Comparison of ENCODE assay signal across 18 cellular contexts in the genomic region with DNA sequence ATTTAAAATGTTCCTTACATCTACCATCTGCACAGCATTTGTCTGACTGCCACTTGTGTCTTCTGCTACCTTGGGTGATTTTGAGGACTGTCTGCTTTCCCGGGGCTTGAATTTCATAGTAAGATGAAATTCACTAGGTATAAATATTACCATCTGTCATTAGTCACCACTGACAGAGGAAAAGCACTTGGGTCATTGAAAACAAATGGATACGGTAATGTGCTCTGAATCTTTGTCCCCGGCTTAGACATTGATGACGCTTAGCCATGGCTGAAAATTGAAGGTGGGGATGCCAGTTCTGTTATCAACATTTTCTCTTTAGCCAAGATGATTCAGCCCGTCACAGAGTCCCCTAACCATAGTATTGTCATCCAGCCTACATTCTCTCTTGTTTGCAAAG. TPM values are rescaled to one million over a fixed set of nuclear protein-coding genes. Genes with fewer than 3 reads are reported as not detected.
A peak's percentile ranks its signal among the peaks of the same experiment; 100 is the strongest.
DNase-seq lines count a peak whose midpoint lies in the region; ATAC-seq and TF ChIP-seq lines count a peak whose summit lies in the region.
"Had no signal": no experiment of that assay in that cellular context is flagged by ENCODE, and none has a peak within 500 bp of the region (broad histone marks: within the 10 kb centered on the region; RNA-seq: fewer than 3 reads in every experiment).

No MANE protein-coding gene starts in this region.

- H3K4me2 ChIP-seq in PC-3 (ENCODE audit: low read length) = no peak overlapping the region
- H3K4me2 ChIP-seq: BLaER1 had no signal

- TF ChIP-seq POLR2A in uterus (IDR thresholded peaks at IDR 0.05) = no peak

- H3K9me3 ChIP-seq in uterus = no peaks in the 10 kb centered on the region
- no peaks in the 10 kb centered on the region for H3K9me3 ChIP-seq in PC-3 (ENCODE audit: low read length)
- H3K9me3 ChIP-seq: BLaER1 had no signal

- H3K36me3 ChIP-seq in uterus = no peaks in the 10 kb centered on the region
- H3K36me3 ChIP-seq in PC-3 (ENCODE audit: low read depth, low read length) = no peaks in the 10 kb centered on the region

- H3K4me1 ChIP-seq in uterus (peaks cover 0 to 6% of the 10 kb centered on the region in 2 donors), PC-3 (ENCODE audit: insufficient read depth, low read length) (0 out of 2 replicates have a peak, but pooled peaks cover 3% of the 10 kb centered on the region)
- H3K4me1 ChIP-seq: BLaER1 had no signal

- POLR2A ChIA-PET in PC-3 (lab: Charles Lee; ENCODE audit: unreplicated experiment) = no interaction called here

- no peaks in the 10 kb centered on the region for H4K20me1 ChIP-seq in PC-3 (ENCODE audit: low read length)

- no peak overlapping the region for H3K4me3 ChIP-seq in fibroblast of mammary gland (ENCODE audit: control insufficient read depth, low read depth, low read length)
- H3K4me3 ChIP-seq in uterus = no peak overlapping the region
- no peak overlapping the region for H3K4me3 ChIP-seq in PC-3 (ENCODE audit: low read length)
- H3K4me3 ChIP-seq: BLaER1, GM12878 had no signal

- BruUV-seq in PC-3 (replicated peaks; lab: Mats Ljungman, UMichigan) = no TSS peak

- ATAC-seq in left colon (no peak), PC-3 (no peak)
- ATAC-seq: GM12878, HCT116 had no signal

- TF ChIP-seq CTCF in fibroblast of mammary gland (conservative IDR thresholded peaks at IDR 0.05; ENCODE audit: control insufficient read depth, insufficient read depth, low read depth, low read length) (no peak), uterus (IDR thresholded peaks at IDR 0.05) (no peak), PC-3 (conservative IDR thresholded peaks at IDR 0.05; ENCODE audit: low read depth, low read length) (no peak)

- no peak overlapping the region for H2AFZ ChIP-seq in PC-3 (ENCODE audit: low read length)

- DNase-seq in AG08395 (ENCODE audit: low spot score) (peak; percentile 53), ELR (ENCODE audit: low read depth) (peak; percentile 8), NCI-H524 treated with DMSO at 0.1 percent for 48 hours (lab: John Stamatoyannopoulos, UW) (peak; percentile 90), fibroblast of mammary gland (ENCODE audit: low read depth) (peak; percentile 45), left colon (no peak), uterus (no peak), T-helper 2 cell (no peak), PC-3 (no peak)
- DNase-seq: CD8-positive, alpha-beta memory T cell; EL; Karpas-422; MM.1S; NCI-H2081; NCI-H446; NCI-H82 had no signal

- intact Hi-C loops in left colon (cut with DNase I, micrococcal nuclease) = no loop called here
- intact Hi-C loops in uterus (cut with DNase I; ENCODE audit: low total_unique reads) = no loop called here
- intact Hi-C loops in PC-3 (cut with micrococcal nuclease) = no loop called here

- no peaks in the 10 kb centered on the region for H3K27me3 ChIP-seq in uterus
- no peaks in the 10 kb centered on the region for H3K27me3 ChIP-seq in PC-3 (ENCODE audit: low read length)
- H3K27me3 ChIP-seq: BLaER1 had no signal

- H3K27ac ChIP-seq in uterus (no peak overlapping the region), PC-3 (ENCODE audit: low read length) (no peak overlapping the region)
- H3K27ac ChIP-seq: BLaER1 had no signal

- H3K9ac ChIP-seq in PC-3 (ENCODE audit: low read length) = no peak overlapping the region
- H3K9ac ChIP-seq: BLaER1 had no signal

- H3F3A ChIP-seq in PC-3 (ENCODE audit: low read length, unreplicated experiment) = no peaks in the 10 kb centered on the region

- H3K9me2 ChIP-seq in PC-3 (replicated peaks; ENCODE audit: low read length) = no peaks in the 10 kb centered on the region

- CTCF ChIA-PET in PC-3 (lab: Charles Lee) = no interaction called here

- H3K79me2 ChIP-seq in PC-3 (ENCODE audit: low read length) = no peaks in the 10 kb centered on the region

RNA-seq across cellular contexts. Expression of a gene that starts 30.1 kb away (rescaled TPM):
- 10 to 100 TPM; 30.7 to 35.3 TPM for total RNA-seq in left colon
- 10 to 100 TPM in 2 of 4 donors, 1 to 10 TPM in 2; 3.1 to 20.3 (median 11.6) TPM for total RNA-seq in uterus
- 6.4 and 13.6 TPM in 2 replicates for total RNA-seq in PC-3 (2014; rRNA removed)

Comparison
In these comparisons a context has a peak if more than half of its experiments do, and no peak if none do; other contexts are left out.
1. DNase-seq: peak in AG08395 (single experiment), ELR (single experiment), NCI-H524 treated with DMSO at 0.1 percent for 48 hours (single experiment) and fibroblast of mammary gland (single experiment); none in left colon (0 of 2), uterus (0 of 2), T-helper 2 cell (0 of 5) and PC-3 (single experiment).